In genomic region chr19:44889830-44890365, GRCh38 we compare ENCODE assay signal across 8 cellular contexts. TPM values are rescaled to one million over a fixed set of nuclear protein-coding genes. Genes with fewer than 3 reads are reported as not detected.
A peak's percentile ranks its signal among the peaks of the same experiment; 100 is the strongest.
DNase-seq lines count a peak whose midpoint lies in the region; ATAC-seq and TF ChIP-seq lines count a peak whose summit lies in the region.

No MANE protein-coding gene starts in this region.

- TF ChIP-seq CTCF in BJ (IDR thresholded peaks at IDR 0.05; ENCODE audit: insufficient read depth, low read depth, low read length) (no peak), GM10248 (IDR thresholded peaks at IDR 0.05; ENCODE audit: control extremely low read depth, extremely low read depth, low read depth, missing control alignments) (no peak)

- H3K27me3 Mint-ChIP-seq in natural killer cell treated with Interleukin-12 subunit alpha and Interleukin-12 subunit beta and Interleukin-15 and Interleukin-18, amount 100 ng/mL, for 72 hours: no peaks in the 10 kb centered on the region

- peak overlapping the region; percentile 57 for H3K4me3 ChIP-seq in BJ (ENCODE audit: low read depth, low read length)
- H3K4me3 ChIP-seq in effector memory CD4-positive, alpha-beta T cell (ENCODE audit: insufficient read depth, low read depth, low read length, poor library complexity, severe bottlenecking): peak overlapping the region; percentile 54

- peak overlapping the region; percentile 81 to 88 for H3K27ac Mint-ChIP-seq in natural killer cell treated with Interleukin-12 subunit alpha and Interleukin-12 subunit beta and Interleukin-15 and Interleukin-18, amount 100 ng/mL, for 72 hours

- ATAC-seq in natural killer cell treated with Interleukin-12 subunit alpha and Interleukin-12 subunit beta and Interleukin-15 and Interleukin-18, amount 100 ng/mL, for 72 hours: no peak
- ATAC-seq in HG02642 (IDR thresholded peaks at IDR 0.05; ENCODE audit: poor library complexity, unreplicated experiment): no peak

- H3K9me3 ChIP-seq in effector memory CD4-positive, alpha-beta T cell (ENCODE audit: control insufficient read depth, low read length): no peaks in the 10 kb centered on the region

- CTCF ChIA-PET in BJ (lab: Yijun Ruan, JAX): interaction anchor here (4.0 kb wide), 1 partner anchor 13 kb away, joined by 31 read pairs; no protein-coding TSS in a partner anchor
- CTCF ChIA-PET in GM10248 (lab: Yijun Ruan, JAX): interaction anchor here (0.7 to 1.5 kb wide), 4 partner anchors 14 to 200 kb away, joined by 3 to 5 read pairs (median 4); partner anchors contain the start of gene NECTIN2

- no peaks in the 10 kb centered on the region for H3K27me3 ChIP-seq in BJ (ENCODE audit: control insufficient read depth, insufficient read depth, low read length)
- no peaks in the 10 kb centered on the region for H3K27me3 ChIP-seq in effector memory CD4-positive, alpha-beta T cell (replicated peaks; ENCODE audit: control insufficient read depth, insufficient read depth, low read length, poor library complexity, severe bottlenecking)

- peaks cover 5% of the 10 kb centered on the region for H3K36me3 Mint-ChIP-seq in natural killer cell treated with Interleukin-12 subunit alpha and Interleukin-12 subunit beta and Interleukin-15 and Interleukin-18, amount 100 ng/mL, for 72 hours

- POLR2A ChIA-PET in BJ (lab: Charles Lee): interaction anchor here (0.6 to 0.7 kb wide), 4 partner anchors 38 to 1984 kb away, joined by 3 to 11 read pairs (median 4); no protein-coding TSS in a partner anchor
- POLR2A ChIA-PET in GM10248 (lab: Yijun Ruan, JAX): no interaction called here

- DNase-seq in BJ (ENCODE audit: low read depth) (no peak), NCI-H69 (lab: John Stamatoyannopoulos, UW) (peak; percentile 40), posterior cingulate gyrus (no peak), nucleus accumbens (lab: John Stamatoyannopoulos, UW) (no peak), GM10248 (ENCODE audit: extremely low spot score) (no peak)
- DNase-seq in effector memory CD4-positive, alpha-beta T cell: no peak
- no peak for DNase-seq in natural killer cell treated with Interleukin-12 subunit alpha and Interleukin-12 subunit beta and Interleukin-15 and Interleukin-18, amount 100 ng/mL, for 72 hours (ENCODE audit: low spot score)

- H3K4me1 ChIP-seq in effector memory CD4-positive, alpha-beta T cell (ENCODE audit: control insufficient read depth, insufficient read depth, low read length, poor library complexity, severe bottlenecking): peaks cover 15% of the 10 kb centered on the region

- peaks cover 31 to 33% of the 10 kb centered on the region in 2 donors for H3K4me1 Mint-ChIP-seq in natural killer cell treated with Interleukin-12 subunit alpha and Interleukin-12 subunit beta and Interleukin-15 and Interleukin-18, amount 100 ng/mL, for 72 hours (ENCODE audit: low read depth in 2 of 2)

- intact Hi-C loops in posterior cingulate gyrus (cut with DNase I): no loop called here

- no peaks in the 10 kb centered on the region for H3K9me3 Mint-ChIP-seq in natural killer cell treated with Interleukin-12 subunit alpha and Interleukin-12 subunit beta and Interleukin-15 and Interleukin-18, amount 100 ng/mL, for 72 hours

- peak overlapping the region; percentile 89 for H3K4me3 Mint-ChIP-seq in natural killer cell treated with Interleukin-12 subunit alpha and Interleukin-12 subunit beta and Interleukin-15 and Interleukin-18, amount 100 ng/mL, for 72 hours

- H3K36me3 ChIP-seq in BJ (ENCODE audit: control insufficient read depth, insufficient read depth, low read length): peaks cover 34% of the 10 kb centered on the region
- H3K36me3 ChIP-seq in effector memory CD4-positive, alpha-beta T cell (ENCODE audit: control insufficient read depth, insufficient read depth, low read length): peaks cover 18% of the 10 kb centered on the region

- peak overlapping the region; percentile 88 for H3K27ac ChIP-seq in effector memory CD4-positive, alpha-beta T cell (ENCODE audit: insufficient read depth, low read length, poor library complexity, severe bottlenecking)

RNA-seq across cellular contexts. Expression of gene TOMM40, which starts 1.2 kb away (rescaled TPM):
- polyA plus RNA-seq in BJ (2011; rRNA removed): 27.7 and 46.8 TPM in 2 replicates
- polyA minus RNA-seq in BJ (2011; rRNA and poly(A)+ RNA removed): 27.2 and 33.4 TPM in 2 replicates
- 100 to 1,000 TPM; 119 to 240 TPM for total RNA-seq in natural killer cell treated with Interleukin-12 subunit alpha and Interleukin-12 subunit beta and Interleukin-15 and Interleukin-18, amount 100 ng/mL, for 72 hours

RNA-seq across cellular contexts. Expression of gene APOE, which starts 15.7 kb away (rescaled TPM):
- polyA plus RNA-seq in BJ (2011; rRNA removed): 2.8 and 3.6 TPM in 2 replicates
- not detected in 2 replicates for polyA minus RNA-seq in BJ (2011; rRNA and poly(A)+ RNA removed)
- total RNA-seq in natural killer cell treated with Interleukin-12 subunit alpha and Interleukin-12 subunit beta and Interleukin-15 and Interleukin-18, amount 100 ng/mL, for 72 hours: 1 to 10 TPM; 1.5 to 1.6 TPM

RNA-seq across cellular contexts. Expression of gene APOC1, which starts 24.5 kb away (rescaled TPM):
- polyA plus RNA-seq in BJ (2011; rRNA removed): 3.8 and 4.9 TPM in 2 replicates
- 2.2 TPM in 1 of 2 replicates, not detected in the other for polyA minus RNA-seq in BJ (2011; rRNA and poly(A)+ RNA removed)
- not detected for total RNA-seq in natural killer cell treated with Interleukin-12 subunit alpha and Interleukin-12 subunit beta and Interleukin-15 and Interleukin-18, amount 100 ng/mL, for 72 hours

RNA-seq across cellular contexts. Expression of gene NECTIN2, which starts 43.8 kb away (rescaled TPM):
- polyA plus RNA-seq in BJ (2011; rRNA removed): 80.6 and 107 TPM in 2 replicates
- 65.1 and 92.0 TPM in 2 replicates for polyA minus RNA-seq in BJ (2011; rRNA and poly(A)+ RNA removed)
- 1 to 10 TPM; 1.3 to 1.6 TPM for total RNA-seq in natural killer cell treated with Interleukin-12 subunit alpha and Interleukin-12 subunit beta and Interleukin-15 and Interleukin-18, amount 100 ng/mL, for 72 hours

RNA-seq across cellular contexts. Expression of gene APOC4, which starts 52.1 kb away (rescaled TPM):
- polyA plus RNA-seq in BJ (2011; rRNA removed): not detected in 2 replicates
- not detected in 2 replicates for polyA minus RNA-seq in BJ (2011; rRNA and poly(A)+ RNA removed)
- not detected for total RNA-seq in natural killer cell treated with Interleukin-12 subunit alpha and Interleukin-12 subunit beta and Interleukin-15 and Interleukin-18, amount 100 ng/mL, for 72 hours
